8 cellular contexts compared by ENCODE assay signal in genomic region chr12:112170376-112170775, GRCh38. TPM values are rescaled to one million over a fixed set of nuclear protein-coding genes. Genes with fewer than 3 reads are reported as not detected.
DNase-seq lines count a peak whose midpoint lies in the region; ATAC-seq and TF ChIP-seq lines count a peak whose summit lies in the region.

No MANE protein-coding gene starts in this region.

- intact Hi-C loops in Caco-2 (cut with micrococcal nuclease; ENCODE audit: unreplicated experiment): no loop called here
- intact Hi-C loops in activated T-helper 1 cell treated with anti-CD3 and anti-CD28 coated beads, Interleukin-12 subunit alpha, Interleukin-12 subunit beta, Interleukin-2, Interleukin-4 antibody, amounts not matched to agents 30 ng/mL and 10 ng/mL and 1 ng/mL, durations not matched to agents 14 hours and 24 hours and 36 hours (cut with micrococcal nuclease): no loop called here
- intact Hi-C loops in left lung (cut with DNase I): no loop called here

- CTCF ChIA-PET in Caco-2 (lab: Charles Lee): no interaction called here

- peak; percentile 41 to 63 for TF ChIP-seq CTCF in Caco-2 (IDR thresholded peaks at IDR 0.05; ENCODE audit: insufficient read depth in 1 of 2, low read depth in 1 of 2, low read length in 1 of 2, severe bottlenecking in 1 of 2, unreplicated experiment in 1 of 2)
- peak in 1 of 2 donors; percentile 38 for TF ChIP-seq CTCF in left lung (IDR thresholded peaks at IDR 0.05)

- H3K9me3 ChIP-seq in Caco-2 (no peaks in the 10 kb centered on the region), left lung (no peaks in the 10 kb centered on the region)

- no peak overlapping the region for H4K8ac ChIP-seq in mesendoderm (ENCODE audit: low read depth, low read length)

- no peak overlapping the region for H2BK5ac ChIP-seq in mesendoderm (ENCODE audit: low read length)

- H3K4me2 ChIP-seq in mesendoderm (ENCODE audit: low read length): no peak overlapping the region

- no peak overlapping the region for H3K4ac ChIP-seq in mesendoderm (ENCODE audit: low read depth, low read length)

- no peaks in the 10 kb centered on the region for H3K79me2 ChIP-seq in mesendoderm (ENCODE audit: control insufficient read depth, insufficient read depth, low read length)

- no peak overlapping the region for H3K18ac ChIP-seq in mesendoderm (ENCODE audit: low read length)

- no peak overlapping the region for H3K9ac ChIP-seq in mesendoderm (ENCODE audit: low read length)

- H3K4me1 ChIP-seq in Caco-2 (no peaks in the 10 kb centered on the region), left lung (no peaks in the 10 kb centered on the region), mesendoderm (ENCODE audit: control insufficient read depth, low read depth, low read length) (no peaks in the 10 kb centered on the region)

- DNase-seq in Caco-2: peak; percentile 26 to 54
- peak; percentile 8 for DNase-seq in LHCN-M2 (ENCODE audit: low read depth)
- DNase-seq in activated T-helper 1 cell treated with anti-CD3 and anti-CD28 coated beads, Interleukin-12 subunit alpha, Interleukin-12 subunit beta, Interleukin-2, Interleukin-4 antibody, amounts not matched to agents 30 ng/mL and 10 ng/mL and 1 ng/mL, durations not matched to agents 14 hours and 24 hours and 36 hours (ENCODE audit: low spot score): no peak
- no peak for DNase-seq in left lung
- no peak for DNase-seq in retina
- DNase-seq in mesendoderm: no peak
- no peak for DNase-seq in inferior parietal cortex (ENCODE audit: extremely low spot score)

- H3K27ac Mint-ChIP-seq in Caco-2 (ENCODE audit: unreplicated experiment): peak overlapping the region; percentile 68
- peak overlapping the region; percentile 54 for H3K27ac Mint-ChIP-seq in activated T-helper 1 cell treated with anti-CD3 and anti-CD28 coated beads, Interleukin-12 subunit alpha, Interleukin-12 subunit beta, Interleukin-2, Interleukin-4 antibody, amounts not matched to agents 30 ng/mL and 10 ng/mL and 1 ng/mL, durations not matched to agents 14 hours and 24 hours and 36 hours

- H3K23ac ChIP-seq in mesendoderm (ENCODE audit: low read length): no peak overlapping the region

- H2AK5ac ChIP-seq in mesendoderm (ENCODE audit: low read length): no peak overlapping the region

- no peak overlapping the region for H3K4me3 ChIP-seq in Caco-2 (ENCODE audit: low read depth, low read length)
- H3K4me3 ChIP-seq in left lung: no peak overlapping the region
- no peak overlapping the region for H3K4me3 ChIP-seq in mesendoderm (ENCODE audit: low read length)

- peak; percentile 38 for ATAC-seq in left lung
- no peak for ATAC-seq in HG02678 (IDR thresholded peaks at IDR 0.05; ENCODE audit: unreplicated experiment)

- H3K79me1 ChIP-seq in mesendoderm (ENCODE audit: low read length): no peaks in the 10 kb centered on the region

- no peak overlapping the region for H2BK15ac ChIP-seq in mesendoderm (replicated peaks; ENCODE audit: low read depth)

- H3K27me3 ChIP-seq in Caco-2 (replicated peaks; ENCODE audit: control insufficient read depth, insufficient read depth, low read length) (no peaks in the 10 kb centered on the region), left lung (no peaks in the 10 kb centered on the region), mesendoderm (ENCODE audit: insufficient read depth, low read length, poor library complexity) (no peaks in the 10 kb centered on the region)

- no peak overlapping the region for H3K56ac ChIP-seq in mesendoderm (ENCODE audit: low read length)

- WGBS in mesendoderm (ENCODE audit: extremely low coverage, insufficient coverage, low lambda C conversion rate): no CpG with 5 or more reads among the region's 8 CpGs

- no peaks in the 10 kb centered on the region for H3K4me1 Mint-ChIP-seq in Caco-2 (ENCODE audit: low read depth, unreplicated experiment)
- no peaks in the 10 kb centered on the region for H3K4me1 Mint-ChIP-seq in activated T-helper 1 cell treated with anti-CD3 and anti-CD28 coated beads, Interleukin-12 subunit alpha, Interleukin-12 subunit beta, Interleukin-2, Interleukin-4 antibody, amounts not matched to agents 30 ng/mL and 10 ng/mL and 1 ng/mL, durations not matched to agents 14 hours and 24 hours and 36 hours (ENCODE audit: low read depth)

- H3K36me3 ChIP-seq in Caco-2 (ENCODE audit: control insufficient read depth, insufficient read depth, low read length) (0 out of 2 replicates have a peak, but pooled peaks cover 2% of the 10 kb centered on the region), left lung (peaks cover 0 to 89% of the 10 kb centered on the region in 2 donors), mesendoderm (ENCODE audit: control insufficient read depth, insufficient read depth, low read length) (no peaks in the 10 kb centered on the region)

- no peak overlapping the region for H4K5ac ChIP-seq in mesendoderm (ENCODE audit: low read length)

- H3K27ac ChIP-seq in left lung: no peak overlapping the region
- no peak overlapping the region for H3K27ac ChIP-seq in mesendoderm (ENCODE audit: low read depth, low read length)

- H3K27me3 Mint-ChIP-seq in Caco-2 (ENCODE audit: insufficient read depth, unreplicated experiment): no peaks in the 10 kb centered on the region
- no peaks in the 10 kb centered on the region for H3K27me3 Mint-ChIP-seq in activated T-helper 1 cell treated with anti-CD3 and anti-CD28 coated beads, Interleukin-12 subunit alpha, Interleukin-12 subunit beta, Interleukin-2, Interleukin-4 antibody, amounts not matched to agents 30 ng/mL and 10 ng/mL and 1 ng/mL, durations not matched to agents 14 hours and 24 hours and 36 hours (ENCODE audit: insufficient read depth)

- H3K4me3 Mint-ChIP-seq in Caco-2 (ENCODE audit: unreplicated experiment): no peak overlapping the region
- no peak overlapping the region for H3K4me3 Mint-ChIP-seq in activated T-helper 1 cell treated with anti-CD3 and anti-CD28 coated beads, Interleukin-12 subunit alpha, Interleukin-12 subunit beta, Interleukin-2, Interleukin-4 antibody, amounts not matched to agents 30 ng/mL and 10 ng/mL and 1 ng/mL, durations not matched to agents 14 hours and 24 hours and 36 hours

- H3K9me3 Mint-ChIP-seq in Caco-2 (ENCODE audit: unreplicated experiment): no peaks in the 10 kb centered on the region
- H3K9me3 Mint-ChIP-seq in activated T-helper 1 cell treated with anti-CD3 and anti-CD28 coated beads, Interleukin-12 subunit alpha, Interleukin-12 subunit beta, Interleukin-2, Interleukin-4 antibody, amounts not matched to agents 30 ng/mL and 10 ng/mL and 1 ng/mL, durations not matched to agents 14 hours and 24 hours and 36 hours: no peaks in the 10 kb centered on the region

- peaks cover 33% of the 10 kb centered on the region for H3K36me3 Mint-ChIP-seq in Caco-2 (ENCODE audit: insufficient read depth, unreplicated experiment)
- peaks cover 7% of the 10 kb centered on the region for H3K36me3 Mint-ChIP-seq in activated T-helper 1 cell treated with anti-CD3 and anti-CD28 coated beads, Interleukin-12 subunit alpha, Interleukin-12 subunit beta, Interleukin-2, Interleukin-4 antibody, amounts not matched to agents 30 ng/mL and 10 ng/mL and 1 ng/mL, durations not matched to agents 14 hours and 24 hours and 36 hours (ENCODE audit: low read depth)

- BruUV-seq in Caco-2 (replicated peaks; lab: Mats Ljungman, UMichigan): no TSS peak

- H2BK120ac ChIP-seq in mesendoderm (ENCODE audit: low read depth, low read length): no peak overlapping the region

- POLR2A ChIA-PET in Caco-2 (lab: Charles Lee): no interaction called here

RNA-seq across cellular contexts. Expression of gene TRAFD1, which starts 45.0 kb away (rescaled TPM):
- 25.5 and 26.5 TPM in 2 replicates for total RNA-seq in Caco-2 (2022)
- 22.9 and 29.0 TPM in 2 replicates for total RNA-seq in LHCN-M2 (2014; rRNA removed)
- 21.8 TPM for polyA plus RNA-seq in LHCN-M2 (2012)
- 46.5 and 46.7 TPM in 2 replicates for total RNA-seq in activated T-helper 1 cell treated with anti-CD3 and anti-CD28 coated beads, Interleukin-12 subunit alpha, Interleukin-12 subunit beta, Interleukin-2, Interleukin-4 antibody, amounts not matched to agents 30 ng/mL and 10 ng/mL and 1 ng/mL, durations not matched to agents 14 hours and 24 hours and 36 hours
- 10 to 100 TPM; 40.1 to 46.1 TPM for total RNA-seq in left lung
- 16.1 TPM for polyA plus RNA-seq in mesendoderm (2013, experiment 1 of 2)
- 15.8 TPM for polyA plus RNA-seq in mesendoderm (2013, experiment 2 of 2)

Comparison
In these comparisons a context has a peak if more than half of its experiments do, and no peak if none do; other contexts are left out.
1. DNase-seq: peak in Caco-2 (2 of 2) and LHCN-M2 (single experiment); none in activated T-helper 1 cell treated with anti-CD3 and anti-CD28 coated beads, Interleukin-12 subunit alpha, Interleukin-12 subunit beta, Interleukin-2, Interleukin-4 antibody, amounts not matched to agents 30 ng/mL and 10 ng/mL and 1 ng/mL, durations not matched to agents 14 hours and 24 hours and 36 hours (single experiment), left lung (0 of 2), retina (single experiment), mesendoderm (single experiment) and inferior parietal cortex (single experiment).